ENCODE assay signal across 8 cellular contexts in the genomic region with DNA sequence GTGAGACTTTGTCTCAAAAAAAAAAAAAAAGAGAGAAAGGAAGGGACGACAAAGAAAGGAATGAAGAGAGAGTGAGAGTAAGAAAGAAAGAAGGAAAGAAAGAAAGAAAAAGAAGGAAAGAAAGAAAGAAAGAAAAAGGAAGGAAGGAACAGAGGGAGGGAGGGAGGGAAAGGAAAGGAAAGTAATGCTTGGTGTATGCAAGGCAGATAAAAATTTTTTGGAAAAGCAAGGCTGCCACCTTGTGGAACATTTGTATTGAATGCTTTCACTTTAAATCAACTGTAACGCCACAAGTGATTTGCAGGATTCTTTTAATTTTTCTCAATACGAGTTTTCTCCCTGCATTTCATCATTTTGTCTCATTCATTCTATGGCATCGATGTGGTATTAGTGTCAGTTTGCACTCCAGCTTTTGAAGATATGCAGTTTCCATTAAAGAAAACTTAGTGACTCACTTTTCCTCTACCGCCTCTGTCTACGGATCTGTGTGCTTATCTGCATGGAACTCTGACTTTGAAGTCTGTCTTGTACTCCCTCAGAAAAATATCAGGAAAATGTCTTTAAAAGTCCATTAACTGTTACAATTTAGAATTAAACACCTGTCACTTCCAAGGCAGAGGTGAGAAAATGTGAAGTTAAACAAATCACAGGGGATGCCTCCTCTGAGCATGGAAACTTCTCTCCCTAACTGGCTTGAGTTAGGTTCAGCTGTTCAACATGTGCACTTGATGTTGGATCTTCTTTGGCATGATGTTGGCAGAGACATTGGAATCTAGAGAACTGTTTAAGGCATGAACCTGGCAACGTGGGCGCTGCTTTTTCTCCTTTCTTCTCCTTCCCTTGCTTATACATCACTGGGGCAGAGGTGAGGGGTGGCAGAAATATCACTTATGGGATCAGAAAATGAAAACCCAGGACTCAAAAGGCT. TPM values are rescaled to one million over a fixed set of nuclear protein-coding genes. Genes with fewer than 3 reads are reported as not detected.
DNase-seq lines count a peak whose midpoint lies in the region; ATAC-seq, FAIRE-seq and TF ChIP-seq lines count a peak whose summit lies in the region.

No MANE protein-coding gene starts in this region.

- no peaks in the 10 kb centered on the region for H3K36me3 ChIP-seq in CD8-positive, alpha-beta memory T cell (ENCODE audit: insufficient read depth, low read length)
- H3K36me3 ChIP-seq in muscle layer of duodenum (ENCODE audit: control insufficient read depth in 1 of 2, insufficient read depth in 2 of 2, low read length in 2 of 2) (no peaks in the 10 kb centered on the region), uterus (no peaks in the 10 kb centered on the region)

- H3K9me3 ChIP-seq in CD8-positive, alpha-beta memory T cell (ENCODE audit: low read length): no peaks in the 10 kb centered on the region
- no peaks in the 10 kb centered on the region for H3K9me3 ChIP-seq in muscle layer of duodenum (ENCODE audit: control insufficient read depth in 1 of 2, low read length in 2 of 2)
- H3K9me3 ChIP-seq in uterus: no peaks in the 10 kb centered on the region

- peaks cover 9% of the 10 kb centered on the region for H3K4me1 ChIP-seq in CD8-positive, alpha-beta memory T cell (ENCODE audit: insufficient read depth, low read length)
- H3K4me1 ChIP-seq in muscle layer of duodenum (ENCODE audit: control insufficient read depth in 1 of 2, insufficient read depth in 2 of 2, low read length in 2 of 2) (peaks cover 0 to 10% of the 10 kb centered on the region in 2 donors), uterus (no peaks in the 10 kb centered on the region)

- peak overlapping the region in 1 of 8 donors; percentile 60 for H3K27ac Mint-ChIP-seq in CD8-positive, alpha-beta memory T cell

- no peak for ATAC-seq in GM19023 (IDR thresholded peaks at IDR 0.05; ENCODE audit: unreplicated experiment)

- H3K27me3 ChIP-seq in CD8-positive, alpha-beta memory T cell (ENCODE audit: insufficient read depth, low read length, poor library complexity, severe bottlenecking): no peaks in the 10 kb centered on the region
- no peaks in the 10 kb centered on the region for H3K27me3 ChIP-seq in muscle layer of duodenum (ENCODE audit: low read depth, low read length)
- H3K27me3 ChIP-seq in uterus: no peaks in the 10 kb centered on the region

- POLR2A ChIA-PET in CD8-positive, alpha-beta memory T cell (lab: Charles Lee): no interaction called here

- no peak for TF ChIP-seq POLR2A in H54 (IDR thresholded peaks at IDR 0.05; ENCODE audit: low read depth, low read length)
- no peak for TF ChIP-seq POLR2A in uterus (IDR thresholded peaks at IDR 0.05)

- DNase-seq in CD8-positive, alpha-beta memory T cell: peak in 4 of 5 donors; percentile 37 to 63 (median 56)
- no peak for DNase-seq in H54 (ENCODE audit: insufficient read length, low spot score)
- DNase-seq in NCI-H446 (lab: John Stamatoyannopoulos, UW): peak; percentile 62 to 78
- peak; percentile 39 for DNase-seq in activated CD4-positive, alpha-beta T cell treated with anti-CD3 and anti-CD28 coated beads for 48 hours
- peak; percentile 78 for DNase-seq in epithelial cell of esophagus (ENCODE audit: low read depth)
- peak in 1 of 2 donors; percentile 50 for DNase-seq in uterus

- H3K4me3 Mint-ChIP-seq in CD8-positive, alpha-beta memory T cell: peak overlapping the region in 3 of 7 donors; percentile 19 to 55 (median 39)

- peaks cover under 1 to 2% of the 10 kb centered on the region in 2 donors for H3K27me3 Mint-ChIP-seq in CD8-positive, alpha-beta memory T cell

- no peak overlapping the region for H3K27ac ChIP-seq in CD8-positive, alpha-beta memory T cell (ENCODE audit: low read depth, low read length)
- no peak overlapping the region for H3K27ac ChIP-seq in muscle layer of duodenum (ENCODE audit: low read length)
- H3K27ac ChIP-seq in uterus: no peak overlapping the region

- no peaks in the 10 kb centered on the region for H3K36me3 Mint-ChIP-seq in CD8-positive, alpha-beta memory T cell

- FAIRE-seq in H54 (lab: Jason Lieb, UNC): peak; percentile 36

- TF ChIP-seq CTCF in epithelial cell of esophagus (IDR thresholded peaks at IDR 0.05; ENCODE audit: insufficient read depth, low read depth, low read length, missing control alignments): peak; percentile 50
- TF ChIP-seq CTCF in uterus (IDR thresholded peaks at IDR 0.05): peak; percentile 66 to 75 (median 70)

- intact Hi-C loops in uterus (cut with DNase I; ENCODE audit: low total_unique reads): loop anchor here (10.0 kb wide), 1 partner anchor 184 kb away; no protein-coding TSS in a partner anchor

- H3K4me1 Mint-ChIP-seq in CD8-positive, alpha-beta memory T cell: peaks cover 14 to 18% (median 14%) of the 10 kb centered on the region in 3 donors

- CTCF ChIA-PET in CD8-positive, alpha-beta memory T cell (lab: Charles Lee): interaction anchor here (1.0 to 8.8 kb wide), 7 partner anchors 15 to 536 kb away, joined by 3 to 68 read pairs (median 6); a partner anchor contains a TSS

- H3K4me3 ChIP-seq in CD8-positive, alpha-beta memory T cell (ENCODE audit: low read length): no peak overlapping the region
- H3K4me3 ChIP-seq in epithelial cell of esophagus (ENCODE audit: low read length): peak overlapping the region; percentile 19
- H3K4me3 ChIP-seq in muscle layer of duodenum (ENCODE audit: low read depth in 1 of 2, low read length in 2 of 2): peak overlapping the region; percentile 24 to 64
- H3K4me3 ChIP-seq in uterus: peak overlapping the region in 1 of 2 donors; percentile 26

- peaks cover 0 to 1% (median 0%) of the 10 kb centered on the region in 5 donors for H3K9me3 Mint-ChIP-seq in CD8-positive, alpha-beta memory T cell

RNA-seq across cellular contexts. Expression of a gene that starts 20.0 kb away (rescaled TPM):
- 10 to 100 TPM; 50.4 to 58.8 TPM for total RNA-seq in CD8-positive, alpha-beta memory T cell
- polyA plus RNA-seq in CD8-positive, alpha-beta memory T cell: 35.5 TPM
- 100 to 1,000 TPM in 1 of 4 donors, 10 to 100 TPM in 3; 20.7 to 161 (median 61.9) TPM for total RNA-seq in uterus
